In genomic region chr1:58502519-58502918, GRCh38 we compare ENCODE assay signal across 27 cellular contexts.
"Had no signal": no experiment of that assay in that cellular context is flagged by ENCODE, and none has a peak within 500 bp of the region (broad histone marks: within the 10 kb centered on the region; RNA-seq: fewer than 3 reads in every experiment).

No MANE protein-coding gene starts in this region.

- H3K9me3 Mint-ChIP-seq: immature natural killer cell; mesothelial cell of epicardium; naive thymus-derived CD4-positive, alpha-beta T cell; natural killer cell treated with Interleukin-12 subunit alpha and Interleukin-12 subunit beta and Interleukin-15 and Interleukin-18, amount 100 ng/mL, for 72 hours had no signal

- H3K27me3 ChIP-seq: left lung, ovary, right atrium auricular region, right lobe of liver, suprapubic skin, tibial artery, upper lobe of right lung had no signal

- ATAC-seq: left colon; left lung; lower lobe of right lung; mucosa of descending colon; naive thymus-derived CD4-positive, alpha-beta T cell; right lobe of liver; upper lobe of right lung had no signal

- H3K4me1 ChIP-seq: lower lobe of right lung, right atrium auricular region, right lobe of liver, suprapubic skin, tibial artery, upper lobe of right lung had no signal

- H3K4me3 ChIP-seq: left lung, lower lobe of right lung, mucosa of descending colon, ovary, right atrium auricular region, right lobe of liver, smooth muscle cell, suprapubic skin, thoracic aorta, tibial artery, upper lobe of right lung had no signal

- H3K27me3 Mint-ChIP-seq: naive thymus-derived CD4-positive, alpha-beta T cell; natural killer cell treated with Interleukin-12 subunit alpha and Interleukin-12 subunit beta and Interleukin-15 and Interleukin-18, amount 100 ng/mL, for 72 hours; progenitor cell of endocrine pancreas had no signal

- H3K36me3 ChIP-seq: ovary, right atrium auricular region, right lobe of liver, thoracic aorta had no signal

- H3K27ac Mint-ChIP-seq: immature natural killer cell, mesothelial cell of epicardium, progenitor cell of endocrine pancreas had no signal

- DNase-seq: hypothalamus; immature natural killer cell; kidney; left colon; left lung; lower lobe of right lung; mammary epithelial cell; mesendoderm; mucosa of descending colon; naive thymus-derived CD4-positive, alpha-beta T cell; ovary; right lobe of liver; stimulated activated CD4-positive, alpha-beta T cell treated with anti-CD3 and anti-CD28 coated beads, Interleukin-12 subunit alpha, Interleukin-12 subunit beta, amount 100 ng/mL, for 4 hours; stimulated activated CD4-positive, alpha-beta T cell treated with anti-CD3 and anti-CD28 coated beads, Interleukin-15, amount 100 ng/mL, for 24 hours; stimulated activated CD4-positive, alpha-beta T cell treated with anti-CD3 and anti-CD28 coated beads, Interleukin-2, amount 100 ng/mL, for 24 hours; stimulated activated CD4-positive, alpha-beta T cell treated with anti-CD3 and anti-CD28 coated beads, Interleukin-4, amount 100 ng/mL, for 1 hour; stimulated activated naive CD4-positive, alpha-beta T cell; tibial artery; trophoblast cell; upper lobe of right lung had no signal

- H3K4me3 Mint-ChIP-seq: immature natural killer cell; mesothelial cell of epicardium; naive thymus-derived CD4-positive, alpha-beta T cell; natural killer cell treated with Interleukin-12 subunit alpha and Interleukin-12 subunit beta and Interleukin-15 and Interleukin-18, amount 100 ng/mL, for 72 hours had no signal

- H3K27ac ChIP-seq: left lung, lower lobe of right lung, ovary, right atrium auricular region, right lobe of liver, suprapubic skin, thoracic aorta, tibial artery, upper lobe of right lung had no signal

- H3K9me3 ChIP-seq: left lung, lower lobe of right lung, mucosa of descending colon, ovary, right atrium auricular region, suprapubic skin, thoracic aorta, tibial artery, upper lobe of right lung had no signal
